ENCODE assay signal across 15 cellular contexts in genomic region chr2:72414108-72414507, GRCh38.
DNase-seq lines count a peak whose midpoint lies in the region; ATAC-seq and TF ChIP-seq lines count a peak whose summit lies in the region.
"Had no signal": no experiment of that assay in that cellular context is flagged by ENCODE, and none has a peak within 500 bp of the region (broad histone marks: within the 10 kb centered on the region; RNA-seq: fewer than 3 reads in every experiment).

No MANE protein-coding gene starts in this region.

- no peak for TF ChIP-seq EP300 in stomach (IDR thresholded peaks at IDR 0.05)

- intact Hi-C loops in stomach (cut with DNase I; ENCODE audit: low total_unique reads) = no loop called here

- H3K36me3 ChIP-seq in adipocyte (ENCODE audit: control insufficient read depth, insufficient read depth, low read length, severe bottlenecking) (no peaks in the 10 kb centered on the region), stomach (no peaks in the 10 kb centered on the region)
- H3K36me3 ChIP-seq: BLaER1 treated with 17β-estradiol and CSF1 and Interleukin-3, amounts not matched to agents 10 nM and 100 nM; SJSA1 had no signal

- TF ChIP-seq POLR2A in stomach (IDR thresholded peaks at IDR 0.05) = no peak

- H3K9me3 ChIP-seq in adipocyte (ENCODE audit: control insufficient read depth, low read length) = no peaks in the 10 kb centered on the region
- H3K9me3 ChIP-seq in stomach = no peaks in the 10 kb centered on the region
- H3K9me3 ChIP-seq: BLaER1 treated with 17β-estradiol and CSF1 and Interleukin-3, amounts not matched to agents 10 nM and 100 nM; SJSA1 had no signal

- H3K27me3 ChIP-seq in adipocyte (replicated peaks; ENCODE audit: control insufficient read depth, insufficient read depth, low read length) = no peaks in the 10 kb centered on the region
- H3K27me3 ChIP-seq in stomach = no peaks in the 10 kb centered on the region
- H3K27me3 ChIP-seq: BLaER1 treated with 17β-estradiol and CSF1 and Interleukin-3, amounts not matched to agents 10 nM and 100 nM; SJSA1 had no signal

- no peak for ATAC-seq in GM19023 (IDR thresholded peaks at IDR 0.05; ENCODE audit: unreplicated experiment)

- H3K4me1 ChIP-seq in adipocyte (ENCODE audit: control insufficient read depth, insufficient read depth, low read length) = peaks cover 24% of the 10 kb centered on the region
- H3K4me1 ChIP-seq in stomach = no peaks in the 10 kb centered on the region
- H3K4me1 ChIP-seq: BLaER1 treated with 17β-estradiol and CSF1 and Interleukin-3, amounts not matched to agents 10 nM and 100 nM had no signal

- DNase-seq in EH (ENCODE audit: low read depth) (peak; percentile 44), adipocyte (ENCODE audit: low read depth) (peak; percentile 52), fibroblast of peridontal ligament (ENCODE audit: extremely low read depth) (peak; percentile 58), stromal cell of bone marrow (ENCODE audit: low read depth) (peak; percentile 38), hypothalamus (lab: John Stamatoyannopoulos, UW) (no peak), stomach (no peak)
- DNase-seq: MV-4-11, NCI-H1436, NCI-H2029, NCI-H2171 treated with DMSO at 0.1 percent for 48 hours, NCI-H774, PC-9 had no signal

- peak overlapping the region; percentile 30 for H3K9ac ChIP-seq in adipocyte (ENCODE audit: low read length)
- H3K9ac ChIP-seq: BLaER1 treated with 17β-estradiol and CSF1 and Interleukin-3, amounts not matched to agents 10 nM and 100 nM had no signal

- H3K4me3 ChIP-seq in adipocyte (ENCODE audit: low read length) = peak overlapping the region; percentile 19
- no peak overlapping the region for H3K4me3 ChIP-seq in stomach
- H3K4me3 ChIP-seq: BLaER1 treated with 17β-estradiol and CSF1 and Interleukin-3, amounts not matched to agents 10 nM and 100 nM; PC-9; SJSA1 had no signal

- WGBS in stomach, 5 donors = 35 to 81% (median 53%) methylated on average over 1 of the region's 1 CpG

- no peak for TF ChIP-seq CTCF in stomach (IDR thresholded peaks at IDR 0.05)

- no peak overlapping the region for H3K27ac ChIP-seq in stomach
- H3K27ac ChIP-seq: BLaER1 treated with 17β-estradiol and CSF1 and Interleukin-3, amounts not matched to agents 10 nM and 100 nM; PC-9; SJSA1 had no signal

Comparison
In these comparisons a context has a peak if more than half of its experiments do, and no peak if none do; other contexts are left out.
1. DNase-seq: peak in EH (single experiment), adipocyte (single experiment), fibroblast of peridontal ligament (single experiment) and stromal cell of bone marrow (single experiment); none in hypothalamus (0 of 51) and stomach (single experiment).